Comparison of ENCODE assay signal across 31 cellular contexts in the genomic region with DNA sequence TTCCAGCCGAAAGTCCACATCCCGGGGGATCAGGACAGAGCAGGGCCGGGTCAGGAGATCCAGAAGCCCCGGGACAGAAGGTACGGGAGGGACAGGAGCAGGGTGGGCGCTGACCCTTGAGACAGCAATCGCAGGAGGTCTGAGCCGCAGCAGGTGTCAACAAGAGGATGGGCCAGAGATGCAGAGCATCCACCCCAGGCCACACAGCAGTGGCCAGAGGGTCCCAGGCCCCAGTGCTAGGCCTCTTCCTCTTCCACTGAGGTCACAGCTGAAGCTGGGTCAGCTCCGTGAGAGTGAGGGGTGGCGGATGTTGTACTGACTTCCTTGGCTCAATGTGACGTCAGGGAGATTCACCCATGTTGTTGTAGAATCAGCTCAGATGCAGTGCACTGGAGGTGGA. TPM values are rescaled to one million over a fixed set of nuclear protein-coding genes. Genes with fewer than 3 reads are reported as not detected.
DNase-seq lines count a peak whose midpoint lies in the region; ATAC-seq and TF ChIP-seq lines count a peak whose summit lies in the region.
"Had no signal": no experiment of that assay in that cellular context is flagged by ENCODE, and none has a peak within 500 bp of the region (broad histone marks: within the 10 kb centered on the region; RNA-seq: fewer than 3 reads in every experiment).

No MANE protein-coding gene starts in this region.

- no peaks in the 10 kb centered on the region for H3K36me3 ChIP-seq in mesendoderm (ENCODE audit: control insufficient read depth, insufficient read depth, low read length)
- H3K36me3 ChIP-seq: neural progenitor cell had no signal

- no peak overlapping the region for H2BK120ac ChIP-seq in mesendoderm (ENCODE audit: low read depth, low read length)

- no peaks in the 10 kb centered on the region for H3K27me3 Mint-ChIP-seq in activated CD4-positive, alpha-beta T cell treated with anti-CD3 and anti-CD28 coated beads, Interleukin-2, amount 10 ng/mL, durations not matched to agents 24 days and 14 days
- H3K27me3 Mint-ChIP-seq in activated CD4-positive, alpha-beta T cell treated with anti-CD3 and anti-CD28 coated beads for 36 hours: no peaks in the 10 kb centered on the region
- no peaks in the 10 kb centered on the region for H3K27me3 Mint-ChIP-seq in CD4-positive, alpha-beta T cell
- H3K27me3 Mint-ChIP-seq in WTC11 (ENCODE audit: low read depth): no peaks in the 10 kb centered on the region
- H3K27me3 Mint-ChIP-seq in naive thymus-derived CD8-positive, alpha-beta T cell: no peaks in the 10 kb centered on the region
- H3K27me3 Mint-ChIP-seq: activated naive CD4-positive, alpha-beta T cell treated with anti-CD3 and anti-CD28 coated beads, Interleukin-2, amount 10 ng/mL, durations not matched to agents 7 days and 5 days; stimulated activated naive B cell treated with anti-CD40 and anti-IgM and Interleukin-4, amounts not matched to agents 10 μg/mL and 1 μg/mL and 100 μg/mL, for 72 hours had no signal

- no peak overlapping the region for H2AK5ac ChIP-seq in mesendoderm (ENCODE audit: low read length)

- CTCF ChIA-PET in activated CD4-positive, alpha-beta T cell treated with anti-CD3 and anti-CD28 coated beads for 36 hours (lab: Charles Lee): interaction anchor here (0.7 to 1.6 kb wide), 5 partner anchors 11 to 760 kb away, joined by 3 to 5 read pairs (median 3); partner anchors contain the start of gene SGSH
- CTCF ChIA-PET in CD4-positive, alpha-beta T cell (lab: Charles Lee): interaction anchor here (0.8 to 2.8 kb wide), 5 partner anchors 14 to 151 kb away, joined by 3 to 14 read pairs (median 7); partner anchors contain the start of gene GAA
- CTCF ChIA-PET in WTC11 (lab: Charles Lee): interaction anchor here (0.6 to 1.2 kb wide), 6 partner anchors 19 to 68 kb away, joined by 3 to 6 read pairs (median 3); no protein-coding TSS in a partner anchor

- H3K4me1 ChIP-seq in mesendoderm (ENCODE audit: control insufficient read depth, low read depth, low read length): peaks cover 3% of the 10 kb centered on the region
- H3K4me1 ChIP-seq: neural progenitor cell had no signal

- H4K8ac ChIP-seq in mesendoderm (ENCODE audit: low read depth, low read length): no peak overlapping the region

- no peak overlapping the region for H3K4ac ChIP-seq in mesendoderm (ENCODE audit: low read depth, low read length)

- peak overlapping the region; percentile 53 for H3K27ac Mint-ChIP-seq in activated CD4-positive, alpha-beta T cell treated with anti-CD3 and anti-CD28 coated beads, Interleukin-2, amount 10 ng/mL, durations not matched to agents 24 days and 14 days
- H3K27ac Mint-ChIP-seq in activated CD4-positive, alpha-beta T cell treated with anti-CD3 and anti-CD28 coated beads for 36 hours: no peak overlapping the region
- peak overlapping the region; percentile 78 for H3K27ac Mint-ChIP-seq in CD4-positive, alpha-beta T cell
- peak overlapping the region; percentile 63; the same call in 1 of the 2 replicates for H3K27ac Mint-ChIP-seq in WTC11
- peak overlapping the region in 6 of 10 donors; percentile 14 to 72 (median 44) for H3K27ac Mint-ChIP-seq in naive thymus-derived CD8-positive, alpha-beta T cell
- H3K27ac Mint-ChIP-seq: activated naive CD4-positive, alpha-beta T cell treated with anti-CD3 and anti-CD28 coated beads, Interleukin-2, amount 10 ng/mL, durations not matched to agents 7 days and 5 days; neural progenitor cell had no signal

- no peaks in the 10 kb centered on the region for H3K79me1 ChIP-seq in mesendoderm (ENCODE audit: low read length)

- WGBS in mesendoderm (ENCODE audit: extremely low coverage, insufficient coverage, low lambda C conversion rate): no CpG with 5 or more reads among the region's 11 CpGs

- no peak overlapping the region for H4K5ac ChIP-seq in mesendoderm (ENCODE audit: low read length)

- no peaks in the 10 kb centered on the region for H3K79me2 ChIP-seq in mesendoderm (ENCODE audit: control insufficient read depth, insufficient read depth, low read length)

- POLR2A ChIA-PET in activated CD4-positive, alpha-beta T cell treated with anti-CD3 and anti-CD28 coated beads for 36 hours (lab: Charles Lee): interaction anchor here (0.8 kb wide), 1 partner anchor 55 kb away, joined by 3 read pairs; no protein-coding TSS in a partner anchor
- POLR2A ChIA-PET in CD4-positive, alpha-beta T cell (lab: Charles Lee): interaction anchor here (0.7 kb wide), 1 partner anchor 10 kb away, joined by 3 read pairs; no protein-coding TSS in a partner anchor
- POLR2A ChIA-PET in WTC11 (lab: Charles Lee): no interaction called here
- POLR2A ChIA-PET in naive thymus-derived CD8-positive, alpha-beta T cell (lab: Charles Lee): interaction anchor here (0.7 to 1.3 kb wide), 5 partner anchors 12 to 56 kb away, joined by 3 to 4 read pairs (median 3); no protein-coding TSS in a partner anchor

- H3K4me1 Mint-ChIP-seq in activated CD4-positive, alpha-beta T cell treated with anti-CD3 and anti-CD28 coated beads, Interleukin-2, amount 10 ng/mL, durations not matched to agents 24 days and 14 days: peaks cover 36% of the 10 kb centered on the region
- peaks cover 47% of the 10 kb centered on the region for H3K4me1 Mint-ChIP-seq in activated CD4-positive, alpha-beta T cell treated with anti-CD3 and anti-CD28 coated beads for 36 hours
- H3K4me1 Mint-ChIP-seq in CD4-positive, alpha-beta T cell (ENCODE audit: low read depth): peaks cover 16% of the 10 kb centered on the region
- H3K4me1 Mint-ChIP-seq in WTC11: peaks cover 8% of the 10 kb centered on the region
- peaks cover 0 to 29% (median 12%) of the 10 kb centered on the region in 4 donors for H3K4me1 Mint-ChIP-seq in naive thymus-derived CD8-positive, alpha-beta T cell

- no peak for DNase-seq in activated CD4-positive, alpha-beta T cell treated with anti-CD3 and anti-CD28 coated beads, Interleukin-2, amount 10 ng/mL, durations not matched to agents 24 days and 14 days
- no peak for DNase-seq in activated CD4-positive, alpha-beta T cell treated with anti-CD3 and anti-CD28 coated beads for 36 hours
- DNase-seq in CD4-positive, alpha-beta T cell: no peak
- DNase-seq in WTC11 (ENCODE audit: low spot score): no peak
- peak in 1 of 10 donors; percentile 13 for DNase-seq in naive thymus-derived CD8-positive, alpha-beta T cell
- no peak for DNase-seq in NCI-H446 (lab: John Stamatoyannopoulos, UW)
- no peak for DNase-seq in mesendoderm
- DNase-seq in SIG-M5 (lab: John Stamatoyannopoulos, UW): no peak
- DNase-seq: activated CD4-positive, alpha-beta T cell treated with anti-CD3 and anti-CD28 coated beads for 1 hour; activated CD8-positive, alpha-beta memory T cell treated with anti-CD3 and anti-CD28 coated beads for 24 hours; activated naive CD4-positive, alpha-beta T cell treated with anti-CD3 and anti-CD28 coated beads, Interleukin-2, amount 10 ng/mL, durations not matched to agents 7 days and 5 days; activated T-cell treated with anti-CD3 and anti-CD28 coated beads, Interleukin-2, amount 50 U/mL, for 4 hours; AML-193; anterior cingulate cortex; foreskin keratinocyte; GM23248; heart right ventricle; kidney glomerular epithelial cell; lower lobe of right lung; NCI-H2029; NCI-H2227 treated with DMSO at 0.1 percent for 48 hours; NCI-H69; stimulated activated CD4-positive, alpha-beta T cell treated with anti-CD3 and anti-CD28 coated beads, Interleukin-4, amount 100 ng/mL, for 24 hours; stimulated activated naive B cell treated with anti-CD40 and anti-IgM and Interleukin-4, amounts not matched to agents 10 μg/mL and 1 μg/mL and 100 μg/mL, for 72 hours had no signal

- H3K36me3 Mint-ChIP-seq in activated CD4-positive, alpha-beta T cell treated with anti-CD3 and anti-CD28 coated beads, Interleukin-2, amount 10 ng/mL, durations not matched to agents 24 days and 14 days (ENCODE audit: low read depth): no peaks in the 10 kb centered on the region
- peaks cover 2% of the 10 kb centered on the region for H3K36me3 Mint-ChIP-seq in activated CD4-positive, alpha-beta T cell treated with anti-CD3 and anti-CD28 coated beads for 36 hours (ENCODE audit: low read depth)
- H3K36me3 Mint-ChIP-seq in CD4-positive, alpha-beta T cell (ENCODE audit: low read depth): peaks cover 10% of the 10 kb centered on the region
- 0 out of 2 replicates have a peak, but pooled peaks cover 2% of the 10 kb centered on the region for H3K36me3 Mint-ChIP-seq in WTC11
- peaks cover 0 to 6% (median 3%) of the 10 kb centered on the region in 3 donors for H3K36me3 Mint-ChIP-seq in naive thymus-derived CD8-positive, alpha-beta T cell
- H3K36me3 Mint-ChIP-seq: activated naive CD4-positive, alpha-beta T cell treated with anti-CD3 and anti-CD28 coated beads, Interleukin-2, amount 10 ng/mL, durations not matched to agents 7 days and 5 days had no signal

- no peaks in the 10 kb centered on the region for H3K27me3 ChIP-seq in CD4-positive, alpha-beta T cell (ENCODE audit: control insufficient read depth, insufficient read depth, low read length)
- H3K27me3 ChIP-seq in mesendoderm (ENCODE audit: insufficient read depth, low read length, poor library complexity): no peaks in the 10 kb centered on the region
- H3K27me3 ChIP-seq: cardiac muscle cell, esophagus muscularis mucosa, foreskin keratinocyte, heart right ventricle, neural progenitor cell, suprapubic skin had no signal

- H3K9me3 ChIP-seq in CD4-positive, alpha-beta T cell (ENCODE audit: control insufficient read depth, low read length): no peaks in the 10 kb centered on the region
- H3K9me3 ChIP-seq: esophagus muscularis mucosa, heart right ventricle, lower lobe of right lung, suprapubic skin had no signal

- no peak overlapping the region for H3K56ac ChIP-seq in mesendoderm (ENCODE audit: low read length)

- H2BK5ac ChIP-seq in mesendoderm (ENCODE audit: low read length): no peak overlapping the region

- intact Hi-C loops in activated CD4-positive, alpha-beta T cell treated with anti-CD3 and anti-CD28 coated beads, Interleukin-2, amount 10 ng/mL, durations not matched to agents 24 days and 14 days (cut with micrococcal nuclease): loop anchor here (5.0 to 10.0 kb wide), 4 partner anchors 35 to 417 kb away; partner anchors contain the start of gene CBX4
- intact Hi-C loops in activated CD4-positive, alpha-beta T cell treated with anti-CD3 and anti-CD28 coated beads for 36 hours (cut with DNase I, micrococcal nuclease): loop anchor here (2.0 to 10.0 kb wide), 5 partner anchors 55 to 257 kb away; partner anchors contain the start of gene GAA (in 1 of the 2)
- intact Hi-C loops in CD4-positive, alpha-beta T cell (cut with DNase I, micrococcal nuclease): loop anchor here (2.0 to 10.0 kb wide), 4 partner anchors 33 to 247 kb away; partner anchors contain the start of gene EIF4A3 (in 1 of the 2)

- H3K27ac ChIP-seq in CD4-positive, alpha-beta T cell (ENCODE audit: low read depth, low read length): peak overlapping the region; percentile 10
- no peak overlapping the region for H3K27ac ChIP-seq in mesendoderm (ENCODE audit: low read depth, low read length)
- H3K27ac ChIP-seq: cardiac muscle cell, coronary artery, foreskin keratinocyte, GM23248, neural progenitor cell, suprapubic skin had no signal

- no peak overlapping the region for H3K4me2 ChIP-seq in mesendoderm (ENCODE audit: low read length)
- H3K4me2 ChIP-seq: neural progenitor cell had no signal

- H3K4me3 Mint-ChIP-seq in activated CD4-positive, alpha-beta T cell treated with anti-CD3 and anti-CD28 coated beads, Interleukin-2, amount 10 ng/mL, durations not matched to agents 24 days and 14 days: no peak overlapping the region
- H3K4me3 Mint-ChIP-seq in activated CD4-positive, alpha-beta T cell treated with anti-CD3 and anti-CD28 coated beads for 36 hours: no peak overlapping the region
- H3K4me3 Mint-ChIP-seq in CD4-positive, alpha-beta T cell: no peak overlapping the region
- no peak overlapping the region for H3K4me3 Mint-ChIP-seq in WTC11
- no peak overlapping the region for H3K4me3 Mint-ChIP-seq in naive thymus-derived CD8-positive, alpha-beta T cell
- H3K4me3 Mint-ChIP-seq: activated naive CD4-positive, alpha-beta T cell treated with anti-CD3 and anti-CD28 coated beads, Interleukin-2, amount 10 ng/mL, durations not matched to agents 7 days and 5 days; activated T-cell treated with anti-CD3 and anti-CD28 coated beads, Interleukin-2, amount 50 U/mL, for 4 hours; neural progenitor cell; stimulated activated naive B cell treated with anti-CD40 and anti-IgM and Interleukin-4, amounts not matched to agents 10 μg/mL and 1 μg/mL and 100 μg/mL, for 72 hours; T-helper 1 cell treated with Interleukin-12 subunit alpha and Interleukin-12 subunit beta and Interleukin-4 antibody, amounts not matched to agents 30 μg/mL and 1 μg/mL, for 36 hours had no signal

- TF ChIP-seq CTCF in CD4-positive, alpha-beta T cell (IDR thresholded peaks at IDR 0.05): no peak
- no peak for TF ChIP-seq CTCF in WTC11 (IDR thresholded peaks at IDR 0.05)

- no peak for ATAC-seq in activated CD4-positive, alpha-beta T cell treated with anti-CD3 and anti-CD28 coated beads for 36 hours
- no peak for ATAC-seq in CD4-positive, alpha-beta T cell (ENCODE audit: poor library complexity)
- no peak for ATAC-seq in WTC11
- ATAC-seq in naive thymus-derived CD8-positive, alpha-beta T cell: no peak
- ATAC-seq: heart right ventricle; sciatic nerve; stimulated activated naive B cell treated with anti-CD40 and anti-IgM and Interleukin-4, amounts not matched to agents 10 μg/mL and 1 μg/mL and 100 μg/mL, for 72 hours had no signal

- H3K4me3 ChIP-seq in mesendoderm (ENCODE audit: low read length): no peak overlapping the region
- H3K4me3 ChIP-seq: cardiac muscle cell, coronary artery, esophagus muscularis mucosa, GM23248, heart right ventricle, lower lobe of right lung, neural progenitor cell, suprapubic skin had no signal

- no peak overlapping the region for H3K18ac ChIP-seq in mesendoderm (ENCODE audit: low read length)

- H3K9ac ChIP-seq in mesendoderm (ENCODE audit: low read length): no peak overlapping the region
- H3K9ac ChIP-seq: GM23248, neural progenitor cell had no signal

- no peak overlapping the region for H2BK15ac ChIP-seq in mesendoderm (replicated peaks; ENCODE audit: low read depth)

- H3K9me3 Mint-ChIP-seq in activated CD4-positive, alpha-beta T cell treated with anti-CD3 and anti-CD28 coated beads, Interleukin-2, amount 10 ng/mL, durations not matched to agents 24 days and 14 days: no peaks in the 10 kb centered on the region
- no peaks in the 10 kb centered on the region for H3K9me3 Mint-ChIP-seq in activated CD4-positive, alpha-beta T cell treated with anti-CD3 and anti-CD28 coated beads for 36 hours (ENCODE audit: low read depth)
- no peaks in the 10 kb centered on the region for H3K9me3 Mint-ChIP-seq in CD4-positive, alpha-beta T cell
- no peaks in the 10 kb centered on the region for H3K9me3 Mint-ChIP-seq in WTC11
- no peaks in the 10 kb centered on the region for H3K9me3 Mint-ChIP-seq in naive thymus-derived CD8-positive, alpha-beta T cell
- H3K9me3 Mint-ChIP-seq: activated naive CD4-positive, alpha-beta T cell treated with anti-CD3 and anti-CD28 coated beads, Interleukin-2, amount 10 ng/mL, durations not matched to agents 7 days and 5 days; activated T-cell treated with anti-CD3 and anti-CD28 coated beads, Interleukin-2, amount 50 U/mL, for 4 hours; neural progenitor cell; stimulated activated naive B cell treated with anti-CD40 and anti-IgM and Interleukin-4, amounts not matched to agents 10 μg/mL and 1 μg/mL and 100 μg/mL, for 72 hours; T-helper 1 cell treated with Interleukin-12 subunit alpha and Interleukin-12 subunit beta and Interleukin-4 antibody, amounts not matched to agents 30 μg/mL and 1 μg/mL, for 36 hours had no signal

- H3K23ac ChIP-seq in mesendoderm (ENCODE audit: low read length): no peak overlapping the region

RNA-seq across cellular contexts. Expression of gene RNF213, which starts 8.7 kb away (rescaled TPM):
- total RNA-seq in activated CD4-positive, alpha-beta T cell treated with anti-CD3 and anti-CD28 coated beads, Interleukin-2, amount 10 ng/mL, durations not matched to agents 24 days and 14 days: 238 and 264 TPM in 2 replicates
- 100 to 1,000 TPM; 334 to 366 TPM for total RNA-seq in activated CD4-positive, alpha-beta T cell treated with anti-CD3 and anti-CD28 coated beads for 36 hours
- total RNA-seq in CD4-positive, alpha-beta T cell: 100 to 1,000 TPM; 290 to 312 TPM
- total RNA-seq in WTC11 (2021): 70.3 to 72.6 TPM (median 70.5 TPM) in 3 replicates
- 100 to 1,000 TPM; 323 to 328 TPM for total RNA-seq in naive thymus-derived CD8-positive, alpha-beta T cell
- polyA plus RNA-seq in naive thymus-derived CD8-positive, alpha-beta T cell: 10 to 100 TPM; 27.1 to 52.2 (median 39.1) TPM
- polyA plus RNA-seq in mesendoderm (2013, experiment 1 of 2): 6.6 TPM
- 6.6 TPM for polyA plus RNA-seq in mesendoderm (2013, experiment 2 of 2)

RNA-seq across cellular contexts. Expression of gene SLC26A11, which starts 31.7 kb away (rescaled TPM):
- 4.3 and 6.2 TPM in 2 replicates for total RNA-seq in activated CD4-positive, alpha-beta T cell treated with anti-CD3 and anti-CD28 coated beads, Interleukin-2, amount 10 ng/mL, durations not matched to agents 24 days and 14 days
- total RNA-seq in activated CD4-positive, alpha-beta T cell treated with anti-CD3 and anti-CD28 coated beads for 36 hours: 1 to 10 TPM; 4.7 to 4.9 TPM
- total RNA-seq in CD4-positive, alpha-beta T cell: 10 to 100 TPM; 46.5 to 50.9 TPM
- total RNA-seq in WTC11 (2021): 19.1 to 26.4 TPM (median 23.5 TPM) in 3 replicates
- 10 to 100 TPM; 93.1 to 96.2 TPM for total RNA-seq in naive thymus-derived CD8-positive, alpha-beta T cell
- polyA plus RNA-seq in naive thymus-derived CD8-positive, alpha-beta T cell: 1 to 10 TPM; 4.8 to 8.4 (median 5.7) TPM
- polyA plus RNA-seq in mesendoderm (2013, experiment 1 of 2): 7.9 TPM
- polyA plus RNA-seq in mesendoderm (2013, experiment 2 of 2): 7.1 TPM

RNA-seq across cellular contexts. Expression of gene SGSH, which starts 31.8 kb away (rescaled TPM):
- 20.5 and 22.5 TPM in 2 replicates for total RNA-seq in activated CD4-positive, alpha-beta T cell treated with anti-CD3 and anti-CD28 coated beads, Interleukin-2, amount 10 ng/mL, durations not matched to agents 24 days and 14 days
- 10 to 100 TPM; 20.2 to 22.7 TPM for total RNA-seq in activated CD4-positive, alpha-beta T cell treated with anti-CD3 and anti-CD28 coated beads for 36 hours
- 100 to 1,000 TPM in 1 of 2 experiments, 10 to 100 TPM in 1; 97.9 to 102 TPM for total RNA-seq in CD4-positive, alpha-beta T cell
- total RNA-seq in WTC11 (2021): 22.0 to 27.7 TPM (median 22.0 TPM) in 3 replicates
- 100 to 1,000 TPM; 138 to 143 TPM for total RNA-seq in naive thymus-derived CD8-positive, alpha-beta T cell
- 10 to 100 TPM; 20.1 to 36.5 (median 25.6) TPM for polyA plus RNA-seq in naive thymus-derived CD8-positive, alpha-beta T cell
- 7.2 TPM for polyA plus RNA-seq in mesendoderm (2013, experiment 1 of 2)
- polyA plus RNA-seq in mesendoderm (2013, experiment 2 of 2): 7.0 TPM
